In the genomic region with DNA sequence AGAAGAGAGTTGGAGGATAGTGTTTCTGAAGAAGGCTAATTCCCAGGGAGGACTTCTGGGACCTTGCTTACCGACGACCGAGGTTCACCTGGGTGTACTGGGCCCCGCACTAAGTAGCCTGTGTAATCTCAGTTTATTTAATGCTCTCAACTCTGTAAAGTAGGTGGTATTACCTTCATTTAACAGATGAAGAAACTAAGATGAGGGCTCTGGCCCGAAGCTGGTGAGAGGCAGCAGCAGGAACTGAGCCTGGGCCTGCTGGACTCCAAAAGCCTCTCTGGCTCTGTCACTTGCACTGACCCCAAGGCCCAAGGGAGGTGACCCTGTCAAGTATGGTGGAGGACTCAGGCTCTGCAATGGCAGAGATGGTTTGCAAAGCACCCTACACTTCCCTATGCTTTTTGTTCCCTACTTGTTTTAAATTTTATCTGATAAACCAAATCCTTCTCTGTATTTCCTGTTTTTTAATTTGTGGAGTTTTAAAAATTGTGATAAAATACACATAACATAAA, we compare ENCODE assay signal across 22 cellular contexts.
"Had no signal": no experiment of that assay in that cellular context is flagged by ENCODE, and none has a peak within 500 bp of the region (broad histone marks: within the 10 kb centered on the region; RNA-seq: fewer than 3 reads in every experiment).

No MANE protein-coding gene starts in this region.

- H3K27ac ChIP-seq: epithelial cell of prostate, gastroesophageal sphincter, heart left ventricle, lower lobe of right lung, neural progenitor cell, prostate gland, testis, vagina had no signal

- H3K4me2 ChIP-seq: neural progenitor cell had no signal

- H2AFZ ChIP-seq: neural progenitor cell had no signal

- H3K4me3 ChIP-seq: gastroesophageal sphincter, heart left ventricle, lower lobe of right lung, neural progenitor cell, prostate gland, testis, vagina had no signal

- H3K4me1 ChIP-seq: gastroesophageal sphincter, lower lobe of right lung, prostate gland, testis had no signal

- H3K9ac ChIP-seq: neural progenitor cell had no signal

- H3K9me3 ChIP-seq: lower lobe of right lung, prostate gland, testis, vagina had no signal

- H3K27me3 ChIP-seq: gastroesophageal sphincter, heart left ventricle, neural progenitor cell, testis, vagina had no signal

- H3K36me3 ChIP-seq: heart left ventricle, lower lobe of right lung, neural progenitor cell, prostate gland, vagina had no signal

- ATAC-seq: activated CD4-positive, CD25-positive, alpha-beta regulatory T cell treated with anti-CD3 and anti-CD28 coated beads, Interleukin-2, amount 50 U/mL, for 24 hours; activated naive CD8-positive, alpha-beta T cell treated with anti-CD3 and anti-CD28 coated beads, Interleukin-2, amount 50 U/mL, for 24 hours; activated T-cell treated with anti-CD3 and anti-CD28 coated beads, Interleukin-2, amount 50 U/mL, for 72 hours; gastroesophageal sphincter; left colon; lower lobe of right lung; stimulated activated naive B cell treated with anti-CD40 and anti-IgM and Interleukin-4, amounts not matched to agents 10 μg/mL and 1 μg/mL and 100 μg/mL, for 72 hours had no signal

- DNase-seq: activated effector memory CD4-positive, alpha-beta T cell treated with Interleukin-2 at 50 U/mL for 16 hours; activated naive CD4-positive, alpha-beta T cell treated with anti-CD3 and anti-CD28 coated beads, Interleukin-2, amount 50 U/mL, for 16 hours; activated naive CD8-positive, alpha-beta T cell treated with anti-CD3 and anti-CD28 coated beads, Interleukin-2, amount 50 U/mL, for 24 hours; activated T-cell treated with anti-CD3 and anti-CD28 coated beads, Interleukin-2, amount 50 U/mL, for 72 hours; cerebellar nuclear complex; heart left ventricle; islet precursor cell; left colon; lower lobe of right lung; naive B cell; stimulated activated CD4-positive, alpha-beta T cell treated with anti-CD3 and anti-CD28 coated beads, Interleukin-2, amount 100 ng/mL, for 48 hours; stimulated activated CD8-positive, alpha-beta memory T cell treated with anti-CD3 and anti-CD28 coated beads, Interleukin-4, amount 100 ng/mL, for 48 hours; stimulated activated naive B cell treated with anti-CD40 and anti-IgM and Interleukin-4, amounts not matched to agents 10 μg/mL and 1 μg/mL and 100 μg/mL, for 72 hours; T-helper 9 cell; testis; trophoblast cell had no signal
